33 cellular contexts compared by ENCODE assay signal in genomic region chr19:38915329-38916321, GRCh38. TPM values are rescaled to one million over a fixed set of nuclear protein-coding genes. Genes with fewer than 3 reads are reported as not detected.
DNase-seq lines count a peak whose midpoint lies in the region; ATAC-seq, FAIRE-seq and TF ChIP-seq lines count a peak whose summit lies in the region.
"Had no signal": no experiment of that assay in that cellular context is flagged by ENCODE, and none has a peak within 500 bp of the region (broad histone marks: within the 10 kb centered on the region; RNA-seq: fewer than 3 reads in every experiment).

No MANE protein-coding gene starts in this region.

- H4K20me1 ChIP-seq in GM12878 (ENCODE audit: control insufficient read depth, insufficient read depth) = no peaks in the 10 kb centered on the region

- H3K4me2 ChIP-seq in GM12878 (ENCODE audit: control insufficient read depth, insufficient read depth) = no peak overlapping the region

- peaks cover 13% of the 10 kb centered on the region for H3K4me1 Mint-ChIP-seq in stimulated activated effector memory CD8-positive, alpha-beta T cell treated with anti-CD3 and anti-CD28 coated beads, Interleukin-12 subunit alpha, Interleukin-12 subunit beta, amount 100 ng/mL, for 72 hours
- no peaks in the 10 kb centered on the region for H3K4me1 Mint-ChIP-seq in MCF 10A (ENCODE audit: insufficient read depth, unreplicated experiment)
- H3K4me1 Mint-ChIP-seq: activated T-helper 17 cell treated with anti-CD3 and anti-CD28 coated beads, Interleukin-2, amount 50 U/mL, for 72 hours had no signal

- no peaks in the 10 kb centered on the region for H3K27me3 Mint-ChIP-seq in MCF 10A (ENCODE audit: insufficient read depth, unreplicated experiment)
- H3K27me3 Mint-ChIP-seq: activated CD4-positive, alpha-beta memory T cell treated with anti-CD3 and anti-CD28 coated beads, Interleukin-2, amount 10 ng/mL, durations not matched to agents 7 days and 5 days; activated T-helper 17 cell treated with anti-CD3 and anti-CD28 coated beads, Interleukin-2, amount 50 U/mL, for 72 hours had no signal

- H3K4me3 Mint-ChIP-seq in stimulated activated effector memory CD8-positive, alpha-beta T cell treated with anti-CD3 and anti-CD28 coated beads, Interleukin-12 subunit alpha, Interleukin-12 subunit beta, amount 100 ng/mL, for 72 hours = no peak overlapping the region
- H3K4me3 Mint-ChIP-seq in MCF 10A (ENCODE audit: unreplicated experiment) = no peak overlapping the region
- H3K4me3 Mint-ChIP-seq: activated CD4-positive, alpha-beta memory T cell treated with anti-CD3 and anti-CD28 coated beads, Interleukin-2, amount 10 ng/mL, durations not matched to agents 7 days and 5 days; activated T-helper 17 cell treated with anti-CD3 and anti-CD28 coated beads, Interleukin-2, amount 50 U/mL, for 72 hours; HFFc6; T-helper 1 cell treated with Interleukin-12 subunit alpha and Interleukin-12 subunit beta and Interleukin-4 antibody, amounts not matched to agents 30 μg/mL and 1 μg/mL, for 36 hours had no signal

- DNase-seq in GM12878 (ENCODE audit: low read depth, low spot score) (no peak), kidney (peak; percentile 64), MCF 10A (ENCODE audit: unreplicated experiment) (no peak), left cardiac atrium (no peak)
- no peak for DNase-seq in stimulated activated effector memory CD8-positive, alpha-beta T cell treated with anti-CD3 and anti-CD28 coated beads, Interleukin-12 subunit alpha, Interleukin-12 subunit beta, amount 100 ng/mL, for 72 hours (ENCODE audit: low spot score in 2 of 2)
- DNase-seq: activated CD4-positive, alpha-beta memory T cell treated with anti-CD3 and anti-CD28 coated beads, Interleukin-2, amount 10 ng/mL, durations not matched to agents 7 days and 5 days; activated CD4-positive, alpha-beta T cell treated with anti-CD3 and anti-CD28 coated beads for 1 hour; activated CD8-positive, alpha-beta memory T cell treated with anti-CD3 and anti-CD28 coated beads, Interleukin-2, amount 50 U/mL, for 48 hours; effector CD4-positive, alpha-beta T cell; EL; erythroblast; GM23248; HFFc6; Kasumi-1; mammary epithelial cell; NCI-H146; NCI-H446 treated with DMSO at 0.1 percent for 48 hours; NCI-H82; RPMI8226; stimulated activated CD4-positive, alpha-beta T cell treated with anti-CD3 and anti-CD28 coated beads, Interleukin-15, amount 100 ng/mL, for 24 hours; stimulated activated naive CD8-positive, alpha-beta T cell treated with anti-CD3 and anti-CD28 coated beads, Interleukin-15, Interleukin-2, amounts not matched to agents 100 U/mL and 50 U/mL, for 24 hours; testis had no signal

- H3K27me3 ChIP-seq in GM12878 (replicated peaks in 1 of 2; ENCODE audit: control insufficient read depth in 2 of 2, insufficient read depth in 2 of 2, low read length in 1 of 2) = no peaks in the 10 kb centered on the region
- H3K27me3 ChIP-seq: breast epithelium, testis had no signal

- H3K27ac Mint-ChIP-seq in stimulated activated effector memory CD8-positive, alpha-beta T cell treated with anti-CD3 and anti-CD28 coated beads, Interleukin-12 subunit alpha, Interleukin-12 subunit beta, amount 100 ng/mL, for 72 hours = peak overlapping the region; percentile 69
- no peak overlapping the region for H3K27ac Mint-ChIP-seq in MCF 10A (ENCODE audit: low read depth, unreplicated experiment)
- H3K27ac Mint-ChIP-seq: activated CD4-positive, alpha-beta memory T cell treated with anti-CD3 and anti-CD28 coated beads, Interleukin-2, amount 10 ng/mL, durations not matched to agents 7 days and 5 days; activated naive CD4-positive, alpha-beta T cell treated with anti-CD3 and anti-CD28 coated beads, Interleukin-2, amount 50 U/mL, for 72 hours; T-helper 1 cell treated with Interleukin-12 subunit alpha and Interleukin-12 subunit beta and Interleukin-4 antibody, amounts not matched to agents 30 μg/mL and 1 μg/mL, for 36 hours had no signal

- no peak for TF ChIP-seq RAD21 in GM12878 (IDR thresholded peaks at IDR 0.05; ENCODE audit: insufficient read depth, low read depth, low read length)

- SMC1A ChIA-PET in GM12878 (lab: Charles Lee; ENCODE audit: uncharacterized antibody, unreplicated experiment) = no interaction called here

- no peaks in the 10 kb centered on the region for H3K36me3 ChIP-seq in GM12878 (ENCODE audit: control insufficient read depth in 2 of 2, insufficient read depth in 2 of 2, low read length in 1 of 2)
- no peaks in the 10 kb centered on the region for H3K36me3 ChIP-seq in kidney (ENCODE audit: control insufficient read depth in 1 of 2, insufficient read depth in 2 of 2, low read length in 2 of 2)
- H3K36me3 ChIP-seq: breast epithelium, neutrophil, prostate gland had no signal

- CTCF ChIA-PET in GM12878 (lab: Yijun Ruan, JAX) (interaction anchor here (0.7 to 1.7 kb wide), 5 partner anchors 12 to 182 kb away, joined by 3 to 5 read pairs (median 3); partner anchors contain the start of genes MRPS12 and SARS2), MCF 10A (lab: Yijun Ruan, JAX) (interaction anchor here (0.6 kb wide), 2 partner anchors 477 to 1062 kb away, joined by 4 to 6 read pairs; no protein-coding TSS in a partner anchor)

- H3K4me3 ChIP-seq in GM12878 (no peak overlapping the region), kidney (ENCODE audit: low read length in 2 of 2) (no peak overlapping the region)
- H3K4me3 ChIP-seq: breast epithelium, GM23248, prostate gland, testis had no signal

- H3K9me3 ChIP-seq in GM12878 (replicated peaks; ENCODE audit: control insufficient read depth, insufficient read depth, low read length) = no peaks in the 10 kb centered on the region
- H3K9me3 ChIP-seq in kidney (ENCODE audit: control insufficient read depth in 1 of 2, low read length in 2 of 2) = no peaks in the 10 kb centered on the region
- H3K9me3 ChIP-seq: breast epithelium, neutrophil, prostate gland, testis had no signal

- TF ChIP-seq EP300 in GM12878 (IDR thresholded peaks at IDR 0.05; ENCODE audit: borderline replicate concordance in 1 of 2, control insufficient read depth in 1 of 2, low read depth in 2 of 2, low read length in 2 of 2) = no peak

- intact Hi-C loops in GM12878 (cut with micrococcal nuclease; ENCODE audit: unreplicated experiment) = no loop called here
- intact Hi-C loops in kidney (cut with DNase I) = no loop called here
- intact Hi-C loops in MCF 10A (cut with micrococcal nuclease) = no loop called here
- intact Hi-C loops in left cardiac atrium (cut with DNase I) = no loop called here

- no peaks in the 10 kb centered on the region for H3K9me3 Mint-ChIP-seq in stimulated activated effector memory CD8-positive, alpha-beta T cell treated with anti-CD3 and anti-CD28 coated beads, Interleukin-12 subunit alpha, Interleukin-12 subunit beta, amount 100 ng/mL, for 72 hours
- no peaks in the 10 kb centered on the region for H3K9me3 Mint-ChIP-seq in MCF 10A (ENCODE audit: unreplicated experiment)
- H3K9me3 Mint-ChIP-seq: activated CD4-positive, alpha-beta memory T cell treated with anti-CD3 and anti-CD28 coated beads, Interleukin-2, amount 10 ng/mL, durations not matched to agents 7 days and 5 days; activated naive CD4-positive, alpha-beta T cell treated with anti-CD3 and anti-CD28 coated beads, Interleukin-2, amount 50 U/mL, for 72 hours; activated T-helper 17 cell treated with anti-CD3 and anti-CD28 coated beads, Interleukin-2, amount 50 U/mL, for 72 hours; HFFc6; T-helper 1 cell treated with Interleukin-12 subunit alpha and Interleukin-12 subunit beta and Interleukin-4 antibody, amounts not matched to agents 30 μg/mL and 1 μg/mL, for 36 hours had no signal

- BruUV-seq in GM12878 (replicated peaks; lab: Mats Ljungman, UMichigan) (TSS peak; percentile 28), MCF 10A (replicated peaks; lab: Mats Ljungman, UMichigan) (no TSS peak)

- no peak overlapping the region for H2AFZ ChIP-seq in GM12878 (ENCODE audit: control insufficient read depth, low read depth, low read length)
- H2AFZ ChIP-seq: GM23248 had no signal

- peaks cover 4% of the 10 kb centered on the region for H3K36me3 Mint-ChIP-seq in stimulated activated effector memory CD8-positive, alpha-beta T cell treated with anti-CD3 and anti-CD28 coated beads, Interleukin-12 subunit alpha, Interleukin-12 subunit beta, amount 100 ng/mL, for 72 hours
- no peaks in the 10 kb centered on the region for H3K36me3 Mint-ChIP-seq in MCF 10A (ENCODE audit: insufficient read depth, unreplicated experiment)
- H3K36me3 Mint-ChIP-seq: activated naive CD4-positive, alpha-beta T cell treated with anti-CD3 and anti-CD28 coated beads, Interleukin-2, amount 50 U/mL, for 72 hours had no signal

- H3K4me1 ChIP-seq in GM12878 (ENCODE audit: control insufficient read depth, insufficient read depth, low read length) = no peaks in the 10 kb centered on the region
- H3K4me1 ChIP-seq in kidney (ENCODE audit: control insufficient read depth in 1 of 2, insufficient read depth in 1 of 2, low read depth in 1 of 2, low read length in 2 of 2) = no peaks in the 10 kb centered on the region
- H3K4me1 ChIP-seq: breast epithelium, prostate gland, testis had no signal

- TF ChIP-seq CTCF in GM12878 (IDR thresholded peaks at IDR 0.05 in 2 of 3, conservative IDR thresholded peaks at IDR 0.05 in 1 of 3; ENCODE audit: control insufficient read depth in 2 of 3, extremely low read depth in 1 of 3, insufficient read depth in 1 of 3, low read depth in 3 of 3, low read length in 3 of 3) = no peak
- no peak for TF ChIP-seq CTCF in kidney (IDR thresholded peaks at IDR 0.05; ENCODE audit: borderline replicate concordance, extremely low read depth, insufficient read depth)
- TF ChIP-seq CTCF in MCF 10A (IDR thresholded peaks at IDR 0.05; ENCODE audit: unreplicated experiment) = no peak

- no peak overlapping the region for H3K9ac ChIP-seq in GM12878 (ENCODE audit: control insufficient read depth, insufficient read depth, low read length)
- no peak overlapping the region for H3K9ac ChIP-seq in kidney (ENCODE audit: low read length in 2 of 2)
- H3K9ac ChIP-seq: GM23248 had no signal

- 92% methylated on average over 44 of the region's 44 CpGs for WGBS in GM12878 (ENCODE audit: insufficient coverage, insufficient replicate concordance, low lambda C conversion rate, missing lambda C conversion rate)

- RAD21 ChIA-PET in GM12878 (lab: Charles Lee; ENCODE audit: unreplicated experiment) = no interaction called here

- in situ Hi-C loops in GM12878 (cut with MboI) = no loop called here

- no peak for ATAC-seq in GM12878
- no peak for ATAC-seq in stimulated activated effector memory CD8-positive, alpha-beta T cell treated with anti-CD3 and anti-CD28 coated beads, Interleukin-12 subunit alpha, Interleukin-12 subunit beta, amount 100 ng/mL, for 72 hours
- no peak for ATAC-seq in left cardiac atrium
- ATAC-seq: activated naive CD4-positive, alpha-beta T cell treated with anti-CD3 and anti-CD28 coated beads, Interleukin-2, amount 50 U/mL, for 72 hours; activated T-helper 17 cell treated with anti-CD3 and anti-CD28 coated beads, Interleukin-2, amount 50 U/mL, for 72 hours; stimulated activated naive CD8-positive, alpha-beta T cell treated with anti-CD3 and anti-CD28 coated beads, Interleukin-15, Interleukin-2, amounts not matched to agents 100 U/mL and 50 U/mL, for 24 hours had no signal

- POLR2A ChIA-PET in GM12878 (lab: Charles Lee) = no interaction called here
- POLR2A ChIA-PET in MCF 10A (lab: Yijun Ruan, JAX) = no interaction called here

- no peak for TF ChIP-seq POLR2A in GM12878 (IDR thresholded peaks at IDR 0.05; ENCODE audit: low read depth, low read length)

- H3K79me2 ChIP-seq in GM12878 (ENCODE audit: control insufficient read depth, insufficient read depth, low read length) = no peaks in the 10 kb centered on the region

- H3K27ac ChIP-seq in GM12878 (ENCODE audit: control insufficient read depth, insufficient read depth) (no peak overlapping the region), kidney (ENCODE audit: low read depth in 2 of 2, low read length in 2 of 2) (no peak overlapping the region)
- H3K27ac ChIP-seq: breast epithelium, C4-2B, GM23248, neutrophil, prostate gland, testis had no signal

- no peak for FAIRE-seq in GM12878 (lab: Jason Lieb, UNC)
- no peak for FAIRE-seq in kidney (lab: Jason Lieb, UNC)
- FAIRE-seq: GM12892, TTC549 had no signal

RNA-seq across cellular contexts. Expression of gene CCER2, which starts 3.6 kb away (rescaled TPM):
- total RNA-seq in GM12878 (2013; cell fraction: nucleolus; rRNA removed) = 1.2 TPM in 1 of 2 replicates, not detected in the other
- 0.28 and 0.33 TPM in 2 replicates for total RNA-seq in GM12878 (2014; rRNA removed)
- total RNA-seq in GM12878 (2014; rRNA removed; fragmentation: Illumina TruSeq; extraction: Trizol) = 0.27 and 0.37 TPM in 2 replicates
- total RNA-seq in GM12878 (2021) = 0.21 and 0.56 TPM in 2 replicates
- polyA plus RNA-seq in GM12878 (2011; ENCODE audit: low read depth) = 0.39 TPM
- polyA plus RNA-seq in GM12878 (2011; rRNA removed) = 0.13 and 0.23 TPM in 2 replicates
- polyA plus RNA-seq in GM12878 (2011; cell fraction: cytosol; rRNA removed) = 0.25 and 0.50 TPM in 2 replicates
- polyA plus RNA-seq in GM12878 (2011; cell fraction: nucleus; rRNA removed) = 2.4 and 3.5 TPM in 2 replicates
- polyA plus RNA-seq in GM12878 (2012) = 0.53 and 1.3 TPM in 2 replicates
- 0.62 TPM in 1 of 2 replicates, not detected in the other for polyA plus RNA-seq in GM12878 (2014; fragmentation: Illumina TruSeq; extraction: Trizol)
- polyA plus RNA-seq in GM12878 (2014; fragmentation: Nextera tagmentation; extraction: Ambion mirVana) = under 1 TPM; 0.26 TPM
- polyA plus RNA-seq in GM12878 (2014; rRNA removed) = 0.55 and 1.4 TPM in 2 replicates
- under 1 TPM; 0.19 to 0.59 TPM for polyA plus RNA-seq in GM12878 (2016; fragmentation: Nextera tagmentation; extraction: Ambion mirVana)
- not detected in 2 replicates for polyA minus RNA-seq in GM12878 (2011; rRNA and poly(A)+ RNA removed)
- polyA minus RNA-seq in GM12878 (2011; cell fraction: cytosol; rRNA and poly(A)+ RNA removed) = not detected in 2 replicates
- polyA minus RNA-seq in GM12878 (2011; cell fraction: nucleus; rRNA and poly(A)+ RNA removed) = not detected in 2 replicates
- 0.47 TPM for total RNA-seq in kidney
- not detected for polyA plus RNA-seq in kidney (ENCODE audit: insufficient read depth, low read depth, low replicate concordance)
- 0.39 TPM in 1 of 2 replicates, not detected in the other for total RNA-seq in MCF 10A (2022)
- not detected for total RNA-seq in left cardiac atrium
- total RNA-seq: GM23248, SK-MEL-5, urinary bladder had no signal
- polyA plus RNA-seq: GM23248 had no signal

RNA-seq across cellular contexts. Expression of gene SARS2, which starts 14.9 kb away (rescaled TPM):
- total RNA-seq in GM12878 (2013; cell fraction: nucleolus; rRNA removed) = 36.5 and 40.6 TPM in 2 replicates
- 33.7 and 34.1 TPM in 2 replicates for total RNA-seq in GM12878 (2014; rRNA removed)
- 18.5 and 21.4 TPM in 2 replicates for total RNA-seq in GM12878 (2014; rRNA removed; fragmentation: Illumina TruSeq; extraction: Trizol)
- 35.9 and 38.2 TPM in 2 replicates for total RNA-seq in GM12878 (2021)
- polyA plus RNA-seq in GM12878 (2011; ENCODE audit: low read depth) = 15.0 TPM
- 9.1 and 20.9 TPM in 2 replicates for polyA plus RNA-seq in GM12878 (2011; rRNA removed)
- polyA plus RNA-seq in GM12878 (2011; cell fraction: cytosol; rRNA removed) = 24.2 and 40.9 TPM in 2 replicates
- 148 and 173 TPM in 2 replicates for polyA plus RNA-seq in GM12878 (2011; cell fraction: nucleus; rRNA removed)
- 23.8 and 28.3 TPM in 2 replicates for polyA plus RNA-seq in GM12878 (2012)
- 7.3 and 19.0 TPM in 2 replicates for polyA plus RNA-seq in GM12878 (2014; fragmentation: Illumina TruSeq; extraction: Trizol)
- 1 to 10 TPM; 2.6 to 7.8 TPM for polyA plus RNA-seq in GM12878 (2014; fragmentation: Nextera tagmentation; extraction: Ambion mirVana)
- 50.3 and 77.8 TPM in 2 replicates for polyA plus RNA-seq in GM12878 (2014; rRNA removed)
- polyA plus RNA-seq in GM12878 (2016; fragmentation: Nextera tagmentation; extraction: Ambion mirVana) = 10 to 100 TPM; 35.8 to 42.7 TPM
- 11.6 and 33.9 TPM in 2 replicates for polyA minus RNA-seq in GM12878 (2011; rRNA and poly(A)+ RNA removed)
- polyA minus RNA-seq in GM12878 (2011; cell fraction: cytosol; rRNA and poly(A)+ RNA removed) = 16.7 and 21.9 TPM in 2 replicates
- polyA minus RNA-seq in GM12878 (2011; cell fraction: nucleus; rRNA and poly(A)+ RNA removed) = 18.9 and 29.1 TPM in 2 replicates
- total RNA-seq in kidney = 30.6 TPM
- 34.8 TPM for polyA plus RNA-seq in kidney (ENCODE audit: insufficient read depth, low read depth, low replicate concordance)
- 9.3 and 23.6 TPM in 2 replicates for total RNA-seq in MCF 10A (2022)
- total RNA-seq in left cardiac atrium = 10 to 100 TPM in 1 of 2 donors, 1 to 10 TPM in 1; 9.5 to 17.7 TPM

RNA-seq across cellular contexts. Expression of gene MRPS12, which starts 15.1 kb away (rescaled TPM):
- 21.5 and 25.4 TPM in 2 replicates for total RNA-seq in GM12878 (2013; cell fraction: nucleolus; rRNA removed)
- total RNA-seq in GM12878 (2014; rRNA removed) (120 and 149 TPM in 2 replicates), GM12878 (2014; rRNA removed; fragmentation: Illumina TruSeq; extraction: Trizol) (38.1 and 41.8 TPM in 2 replicates), GM12878 (2021) (101 and 112 TPM in 2 replicates), kidney (28.5 TPM), MCF 10A (2022) (38.1 and 53.3 TPM in 2 replicates), left cardiac atrium (10 to 100 TPM; 56.2 to 69.0 TPM)
- 21.9 TPM for polyA plus RNA-seq in GM12878 (2011; ENCODE audit: low read depth)
- polyA plus RNA-seq in GM12878 (2011; rRNA removed) (19.4 and 42.6 TPM in 2 replicates), GM12878 (2014; fragmentation: Illumina TruSeq; extraction: Trizol) (6.0 and 22.8 TPM in 2 replicates), GM12878 (2014; fragmentation: Nextera tagmentation; extraction: Ambion mirVana) (10 to 100 TPM in 1 of 2 experiments, 1 to 10 TPM in 1; 7.3 to 39.6 TPM), GM12878 (2014; rRNA removed) (148 and 171 TPM in 2 replicates), GM12878 (2016; fragmentation: Nextera tagmentation; extraction: Ambion mirVana) (100 to 1,000 TPM; 178 to 205 TPM), kidney (ENCODE audit: insufficient read depth, low read depth, low replicate concordance) (110 TPM)
- polyA plus RNA-seq in GM12878 (2011; cell fraction: cytosol; rRNA removed) = 83.1 and 137 TPM in 2 replicates
- polyA plus RNA-seq in GM12878 (2011; cell fraction: nucleus; rRNA removed) = 78.3 and 81.7 TPM in 2 replicates
- polyA plus RNA-seq in GM12878 (2012) = 53.3 and 53.6 TPM in 2 replicates
- 22.2 and 47.5 TPM in 2 replicates for polyA minus RNA-seq in GM12878 (2011; rRNA and poly(A)+ RNA removed)
- polyA minus RNA-seq in GM12878 (2011; cell fraction: cytosol; rRNA and poly(A)+ RNA removed) = 24.0 and 27.7 TPM in 2 replicates
- polyA minus RNA-seq in GM12878 (2011; cell fraction: nucleus; rRNA and poly(A)+ RNA removed) = 21.3 and 34.3 TPM in 2 replicates

RNA-seq across cellular contexts. Expression of gene NFKBIB, which starts 15.9 kb away (rescaled TPM):
- total RNA-seq in GM12878 (2013; cell fraction: nucleolus; rRNA removed) = 5.3 and 5.4 TPM in 2 replicates
- total RNA-seq in GM12878 (2014; rRNA removed) = 45.0 and 52.2 TPM in 2 replicates
- 11.0 and 11.7 TPM in 2 replicates for total RNA-seq in GM12878 (2014; rRNA removed; fragmentation: Illumina TruSeq; extraction: Trizol)
- total RNA-seq in GM12878 (2021) = 47.6 and 54.6 TPM in 2 replicates
- 7.9 TPM for polyA plus RNA-seq in GM12878 (2011; ENCODE audit: low read depth)
- polyA plus RNA-seq in GM12878 (2011; rRNA removed) = 12.4 and 25.7 TPM in 2 replicates
- 39.6 and 60.6 TPM in 2 replicates for polyA plus RNA-seq in GM12878 (2011; cell fraction: cytosol; rRNA removed)
- 19.5 and 32.3 TPM in 2 replicates for polyA plus RNA-seq in GM12878 (2011; cell fraction: nucleus; rRNA removed)
- 25.0 and 28.6 TPM in 2 replicates for polyA plus RNA-seq in GM12878 (2012)
- polyA plus RNA-seq in GM12878 (2014; fragmentation: Illumina TruSeq; extraction: Trizol) = 3.7 and 8.6 TPM in 2 replicates
- 1 to 10 TPM; 1.2 to 4.3 TPM for polyA plus RNA-seq in GM12878 (2014; fragmentation: Nextera tagmentation; extraction: Ambion mirVana)
- polyA plus RNA-seq in GM12878 (2014; rRNA removed) = 60.9 and 74.0 TPM in 2 replicates
- polyA plus RNA-seq in GM12878 (2016; fragmentation: Nextera tagmentation; extraction: Ambion mirVana) = 10 to 100 TPM; 36.3 to 43.5 TPM
- polyA minus RNA-seq in GM12878 (2011; rRNA and poly(A)+ RNA removed) = 4.7 and 10.3 TPM in 2 replicates
- 7.4 and 8.5 TPM in 2 replicates for polyA minus RNA-seq in GM12878 (2011; cell fraction: cytosol; rRNA and poly(A)+ RNA removed)
- 2.5 and 3.3 TPM in 2 replicates for polyA minus RNA-seq in GM12878 (2011; cell fraction: nucleus; rRNA and poly(A)+ RNA removed)
- 23.2 TPM for total RNA-seq in kidney
- polyA plus RNA-seq in kidney (ENCODE audit: insufficient read depth, low read depth, low replicate concordance) = 37.6 TPM
- 45.1 and 45.4 TPM in 2 replicates for total RNA-seq in MCF 10A (2022)
- total RNA-seq in left cardiac atrium = 10 to 100 TPM; 17.9 to 23.0 TPM

RNA-seq across cellular contexts. Expression of gene SIRT2, which starts 16.2 kb away (rescaled TPM):
- total RNA-seq in GM12878 (2013; cell fraction: nucleolus; rRNA removed) = 29.3 and 37.0 TPM in 2 replicates
- total RNA-seq in GM12878 (2014; rRNA removed) (27.6 and 29.5 TPM in 2 replicates), GM12878 (2014; rRNA removed; fragmentation: Illumina TruSeq; extraction: Trizol) (14.6 and 15.9 TPM in 2 replicates), GM12878 (2021) (22.4 and 22.9 TPM in 2 replicates), kidney (36.0 TPM), MCF 10A (2022) (35.5 and 37.4 TPM in 2 replicates), left cardiac atrium (10 to 100 TPM; 63.3 to 92.1 TPM)
- 12.6 TPM for polyA plus RNA-seq in GM12878 (2011; ENCODE audit: low read depth)
- polyA plus RNA-seq in GM12878 (2011; rRNA removed) (16.5 and 38.7 TPM in 2 replicates), GM12878 (2014; fragmentation: Illumina TruSeq; extraction: Trizol) (16.3 and 25.4 TPM in 2 replicates), GM12878 (2014; fragmentation: Nextera tagmentation; extraction: Ambion mirVana) (1 to 10 TPM; 1.4 to 5.1 TPM), GM12878 (2014; rRNA removed) (21.4 and 25.5 TPM in 2 replicates), GM12878 (2016; fragmentation: Nextera tagmentation; extraction: Ambion mirVana) (10 to 100 TPM; 25.6 to 27.5 TPM), kidney (ENCODE audit: insufficient read depth, low read depth, low replicate concordance) (56.9 TPM)
- polyA plus RNA-seq in GM12878 (2011; cell fraction: cytosol; rRNA removed) = 38.0 and 39.8 TPM in 2 replicates
- 63.6 and 64.7 TPM in 2 replicates for polyA plus RNA-seq in GM12878 (2011; cell fraction: nucleus; rRNA removed)
- 24.6 and 26.6 TPM in 2 replicates for polyA plus RNA-seq in GM12878 (2012)
- polyA minus RNA-seq in GM12878 (2011; rRNA and poly(A)+ RNA removed) = 19.3 and 27.0 TPM in 2 replicates
- polyA minus RNA-seq in GM12878 (2011; cell fraction: cytosol; rRNA and poly(A)+ RNA removed) = 7.1 and 10.3 TPM in 2 replicates
- 14.6 and 19.6 TPM in 2 replicates for polyA minus RNA-seq in GM12878 (2011; cell fraction: nucleus; rRNA and poly(A)+ RNA removed)
